In the genomic region with DNA sequence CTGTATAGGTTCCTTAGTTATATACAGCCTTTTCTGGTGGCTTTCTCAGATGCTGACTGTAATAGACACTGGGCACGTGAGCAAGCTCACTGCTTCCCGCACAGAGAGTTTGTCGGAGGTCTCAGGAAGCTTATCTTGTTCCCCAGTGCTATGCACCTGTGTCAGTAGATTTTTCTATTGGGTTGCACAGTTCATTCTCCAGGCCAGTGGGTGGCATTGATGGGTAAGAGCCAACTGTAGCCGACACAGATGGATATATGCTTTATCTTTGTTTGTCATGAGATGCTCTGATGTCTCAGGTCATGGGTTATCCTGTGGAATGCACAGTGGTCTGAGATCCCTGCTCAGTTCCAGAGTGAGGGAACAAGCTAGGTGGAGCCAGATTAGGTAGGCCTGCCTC, we compare ENCODE assay signal across 18 cellular contexts.
DNase-seq lines count a peak whose midpoint lies in the region; TF ChIP-seq lines count a peak whose summit lies in the region.
"Had no signal": no experiment of that assay in that cellular context is flagged by ENCODE, and none has a peak within 500 bp of the region (broad histone marks: within the 10 kb centered on the region; RNA-seq: fewer than 3 reads in every experiment).

No MANE protein-coding gene starts in this region.

- H3K23ac ChIP-seq in trophoblast cell (ENCODE audit: low read length) = no peak overlapping the region

- DNase-seq in DMS53 (lab: John Stamatoyannopoulos, UW) = peak; percentile 20
- DNase-seq in DMS53 treated with DMSO at 0.1 percent for 48 hours (lab: John Stamatoyannopoulos, UW; ENCODE audit: unreplicated experiment) = no peak
- DNase-seq in MM.1S = peak; percentile 37
- DNase-seq in OCI-M1 (lab: John Stamatoyannopoulos, UW) = peak; percentile 39
- no peak for DNase-seq in trophoblast cell
- DNase-seq in KBM-7 = no peak
- DNase-seq in CD1c-positive myeloid dendritic cell (ENCODE audit: extremely low spot score) = no peak
- DNase-seq: BE2C; C1 segment of cervical spinal cord; Caco-2; Calu3; CD4-positive, alpha-beta T cell; CD8-positive, alpha-beta T cell; DMS79 treated with DMSO at 0.1 percent for 48 hours; GF-D8 had no signal

- H2BK5ac ChIP-seq in trophoblast cell (ENCODE audit: low read depth, low read length, poor library complexity) = no peak overlapping the region

- H2AK5ac ChIP-seq in trophoblast cell (ENCODE audit: low read length) = no peak overlapping the region

- H4K12ac ChIP-seq in trophoblast cell (ENCODE audit: low read depth, low read length) = no peak overlapping the region

- H3F3A ChIP-seq in MM.1S (ENCODE audit: insufficient read depth, low read length) = no peaks in the 10 kb centered on the region

- H3K4ac ChIP-seq in trophoblast cell (ENCODE audit: low read depth, low read length) = no peak overlapping the region

- H2BK120ac ChIP-seq in trophoblast cell (ENCODE audit: insufficient read depth, low read length, poor library complexity) = no peak overlapping the region

- TF ChIP-seq CTCF in MM.1S (IDR thresholded peaks at IDR 0.05; ENCODE audit: low read length) = no peak

- H3K4me1 ChIP-seq in MM.1S (ENCODE audit: low read length) = no peaks in the 10 kb centered on the region
- no peaks in the 10 kb centered on the region for H3K4me1 ChIP-seq in trophoblast cell (ENCODE audit: control insufficient read depth in 1 of 2, insufficient read depth in 2 of 2, low read length in 2 of 2)
- H3K4me1 ChIP-seq: A549, BE2C, BLaER1, Caco-2 had no signal

- H4K8ac ChIP-seq in trophoblast cell (ENCODE audit: low read depth, low read length) = no peak overlapping the region

- no peak overlapping the region for H3K4me2 ChIP-seq in MM.1S (ENCODE audit: low read depth, low read length)
- no peak overlapping the region for H3K4me2 ChIP-seq in trophoblast cell (ENCODE audit: low read length)
- H3K4me2 ChIP-seq: A549, BLaER1 had no signal

- H3K27me3 ChIP-seq in MM.1S (replicated peaks; ENCODE audit: insufficient read depth, low read length) (no peaks in the 10 kb centered on the region), trophoblast cell (ENCODE audit: insufficient read depth, low read length) (no peaks in the 10 kb centered on the region)
- H3K27me3 ChIP-seq: BE2C, BLaER1 had no signal

- H3K9me2 ChIP-seq in MM.1S (replicated peaks; ENCODE audit: insufficient read depth, low read length) = no peaks in the 10 kb centered on the region

- H3K9me3 ChIP-seq in MM.1S (replicated peaks; ENCODE audit: insufficient read depth, low read length) (no peaks in the 10 kb centered on the region), trophoblast cell (ENCODE audit: insufficient read depth, low read depth, low read length) (no peaks in the 10 kb centered on the region)
- H3K9me3 ChIP-seq: BE2C had no signal

- H2BK12ac ChIP-seq in trophoblast cell (ENCODE audit: low read length) = no peak overlapping the region

- no peaks in the 10 kb centered on the region for H3K36me3 ChIP-seq in MM.1S (replicated peaks; ENCODE audit: insufficient read depth, low read length)
- no peaks in the 10 kb centered on the region for H3K36me3 ChIP-seq in trophoblast cell (ENCODE audit: control insufficient read depth in 1 of 2, insufficient read depth in 2 of 2, low read length in 2 of 2)
- H3K36me3 ChIP-seq: BE2C, BLaER1 had no signal

- no peaks in the 10 kb centered on the region for H4K20me1 ChIP-seq in MM.1S (ENCODE audit: insufficient read depth, low read length)
- H4K20me1 ChIP-seq: BLaER1 had no signal

- in situ Hi-C loops in KBM-7 (cut with MboI; ENCODE audit: low pct_unique_long_range_greater_than_20kb, low sequenced_read_pairs) = no loop called here

- H4K91ac ChIP-seq in trophoblast cell (ENCODE audit: low read depth, low read length) = no peak overlapping the region

- no peak overlapping the region for H3K18ac ChIP-seq in trophoblast cell (ENCODE audit: low read length)

- H3K79me1 ChIP-seq in trophoblast cell (ENCODE audit: low read length) = no peaks in the 10 kb centered on the region

- no peak overlapping the region for H3K4me3 ChIP-seq in MM.1S (ENCODE audit: low read length)
- H3K4me3 ChIP-seq in trophoblast cell (ENCODE audit: low read depth, low read length) = no peak overlapping the region
- H3K4me3 ChIP-seq: A549, BLaER1 had no signal

- no peak overlapping the region for H2AFZ ChIP-seq in MM.1S (ENCODE audit: low read length)
- no peak overlapping the region for H2AFZ ChIP-seq in trophoblast cell (ENCODE audit: insufficient read depth, low read length, poor library complexity)

- H3K14ac ChIP-seq in trophoblast cell (ENCODE audit: low read length) = no peak overlapping the region

- no CpG with 5 or more reads among the region's 4 CpGs for WGBS in trophoblast cell (ENCODE audit: extremely low coverage, insufficient coverage, insufficient read length)

- no peak overlapping the region for H3K27ac ChIP-seq in MM.1S (ENCODE audit: low read length)
- no peak overlapping the region for H3K27ac ChIP-seq in trophoblast cell (ENCODE audit: low read depth, low read length)
- H3K27ac ChIP-seq: 22Rv1, A549, BLaER1 had no signal

- H3K9ac ChIP-seq in MM.1S (ENCODE audit: low read length) = no peak overlapping the region
- H3K9ac ChIP-seq in trophoblast cell (ENCODE audit: low read length) = peak overlapping the region; percentile 13
- H3K9ac ChIP-seq: BLaER1 had no signal

- H3K79me2 ChIP-seq in MM.1S (ENCODE audit: low read length) = no peaks in the 10 kb centered on the region
- no peaks in the 10 kb centered on the region for H3K79me2 ChIP-seq in trophoblast cell (ENCODE audit: control insufficient read depth, insufficient read depth, low read length, poor library complexity)

Comparison
In these comparisons a context has a peak if more than half of its experiments do, and no peak if none do; other contexts are left out.
1. DNase-seq: peak in DMS53 (single experiment), MM.1S (single experiment) and OCI-M1 (single experiment); none in DMS53 treated with DMSO at 0.1 percent for 48 hours (single experiment), trophoblast cell (0 of 2), KBM-7 (single experiment) and CD1c-positive myeloid dendritic cell (single experiment).